18 cellular contexts compared by ENCODE assay signal in genomic region chr14:36979863-36980262, GRCh38.
DNase-seq lines count a peak whose midpoint lies in the region; ATAC-seq, FAIRE-seq and TF ChIP-seq lines count a peak whose summit lies in the region.
"Had no signal": no experiment of that assay in that cellular context is flagged by ENCODE, and none has a peak within 500 bp of the region (broad histone marks: within the 10 kb centered on the region; RNA-seq: fewer than 3 reads in every experiment).

No MANE protein-coding gene starts in this region.

- H2AK5ac ChIP-seq in IMR-90 (ENCODE audit: low read depth, low read length), result no peak overlapping the region

- no peak overlapping the region for H2BK120ac ChIP-seq in IMR-90 (ENCODE audit: low read depth, low read length)

- intact Hi-C loops in HepG2 (cut with micrococcal nuclease; ENCODE audit: unreplicated experiment) (no loop called here), right lobe of liver (cut with DNase I) (no loop called here), IMR-90 (cut with micrococcal nuclease) (no loop called here), cardiac septum (cut with DNase I) (no loop called here)

- H3K23ac ChIP-seq in IMR-90 (ENCODE audit: low read depth, low read length), result no peak overlapping the region

- H3K4me1 Mint-ChIP-seq in type B pancreatic cell (ENCODE audit: unreplicated experiment), result no peaks in the 10 kb centered on the region
- H3K4me1 Mint-ChIP-seq: CD4-positive, alpha-beta memory T cell had no signal

- H3K36me3 ChIP-seq in HepG2 (replicated peaks in 1 of 2; ENCODE audit: control insufficient read depth in 1 of 2, insufficient read depth in 2 of 2, low read length in 2 of 2) (no peaks in the 10 kb centered on the region), right lobe of liver (no peaks in the 10 kb centered on the region), IMR-90 (ENCODE audit: control insufficient read depth, insufficient read depth, low read length) (no peaks in the 10 kb centered on the region)
- H3K36me3 ChIP-seq: HAP-1 had no signal

- no peaks in the 10 kb centered on the region for H3K27me3 Mint-ChIP-seq in type B pancreatic cell
- H3K27me3 Mint-ChIP-seq: CD4-positive, alpha-beta memory T cell had no signal

- H3K79me2 ChIP-seq in HepG2 (ENCODE audit: insufficient read depth, low read length), result no peaks in the 10 kb centered on the region

- peaks cover 7% of the 10 kb centered on the region for H3K9me1 ChIP-seq in IMR-90 (ENCODE audit: insufficient read depth, low read length)

- no peak overlapping the region for H2BK5ac ChIP-seq in IMR-90 (ENCODE audit: low read depth, low read length, poor library complexity, severe bottlenecking)

- no peaks in the 10 kb centered on the region for H3K36me3 Mint-ChIP-seq in type B pancreatic cell
- H3K36me3 Mint-ChIP-seq: CD4-positive, alpha-beta memory T cell had no signal

- in situ Hi-C loops in HepG2 (cut with HindIII; ENCODE audit: extremely low pct_ligation_motif_present, low pct_unique_long_range_greater_than_20kb) (no loop called here), IMR-90 (cut with MboI; ENCODE audit: low sequenced_read_pairs) (no loop called here)

- no peaks in the 10 kb centered on the region for H3K9me3 Mint-ChIP-seq in type B pancreatic cell
- H3K9me3 Mint-ChIP-seq: HFFc6 had no signal

- H3K27me3 ChIP-seq in HepG2 (ENCODE audit: control insufficient read depth in 1 of 2, insufficient read depth in 2 of 2, low read length in 2 of 2) (no peaks in the 10 kb centered on the region), right lobe of liver (no peaks in the 10 kb centered on the region), IMR-90 (ENCODE audit: control insufficient read depth, insufficient read depth, low read length) (no peaks in the 10 kb centered on the region)

- H2AK9ac ChIP-seq in IMR-90 (replicated peaks; ENCODE audit: low read depth, low read length, poor library complexity), result no peak overlapping the region

- H3K14ac ChIP-seq in IMR-90 (replicated peaks; ENCODE audit: low read depth, low read length), result no peak overlapping the region

- TF ChIP-seq CTCF in HepG2 (CRISPR knock-in tag; IDR thresholded peaks at IDR 0.05) (no peak), right lobe of liver (IDR thresholded peaks at IDR 0.05) (no peak), IMR-90 (conservative IDR thresholded peaks at IDR 0.05; ENCODE audit: low read depth, low read length) (no peak), type B pancreatic cell (conservative IDR thresholded peaks at IDR 0.05) (no peak)

- no peak for TF ChIP-seq POLR2A in HepG2 (IDR thresholded peaks at IDR 0.05; ENCODE audit: insufficient read depth in 1 of 2, low read depth in 2 of 2, low read length in 2 of 2)
- TF ChIP-seq POLR2A in right lobe of liver (IDR thresholded peaks at IDR 0.05), result no peak
- TF ChIP-seq POLR2A in IMR-90 (IDR thresholded peaks at IDR 0.05; ENCODE audit: low read depth, low read length), result no peak

- peak overlapping the region; percentile 88; the same call in 1 of the 3 replicates for H2BK15ac ChIP-seq in IMR-90 (ENCODE audit: low read depth, low read length)

- H3K4me3 ChIP-seq in HepG2 (replicated peaks in 1 of 3; ENCODE audit: insufficient read depth in 1 of 3, low read depth in 2 of 3, low read length in 3 of 3), result no peak overlapping the region
- H3K4me3 ChIP-seq in right lobe of liver, result no peak overlapping the region
- no peak overlapping the region for H3K4me3 ChIP-seq in IMR-90 (ENCODE audit: insufficient read depth, low read depth, low read length)
- H3K4me3 ChIP-seq: HAP-1 had no signal

- TF ChIP-seq RAD21 in HepG2 (CRISPR knock-in tag; IDR thresholded peaks at IDR 0.05) (no peak), IMR-90 (IDR thresholded peaks at IDR 0.05; ENCODE audit: low read length) (no peak)

- H3K27ac ChIP-seq in HepG2 (ENCODE audit: extremely low read length, insufficient read depth, low read length), result peak overlapping the region; percentile 14
- no peak overlapping the region for H3K27ac ChIP-seq in right lobe of liver
- no peak overlapping the region for H3K27ac ChIP-seq in IMR-90 (ENCODE audit: insufficient read depth, low read length)

- H3K9me3 ChIP-seq in HepG2 (ENCODE audit: low read length), result no peaks in the 10 kb centered on the region
- H3K9me3 ChIP-seq in right lobe of liver, result no peaks in the 10 kb centered on the region
- H3K9me3 ChIP-seq in IMR-90 (ENCODE audit: control insufficient read depth, insufficient read depth, low read length), result no peaks in the 10 kb centered on the region
- H3K9me3 ChIP-seq: HAP-1 had no signal

- H3K4ac ChIP-seq in IMR-90 (ENCODE audit: low read depth, low read length), result no peak overlapping the region

- peak; percentile 70 for ATAC-seq in HepG2
- ATAC-seq in right lobe of liver, result no peak
- no peak for ATAC-seq in IMR-90 (ENCODE audit: low read depth)
- no peak for ATAC-seq in GM18873 (IDR thresholded peaks at IDR 0.05; ENCODE audit: low FRiP score, unreplicated experiment)

- no peak overlapping the region for H4K91ac ChIP-seq in IMR-90 (ENCODE audit: insufficient read depth, low read depth, low read length)

- no peak overlapping the region for H3K18ac ChIP-seq in IMR-90 (ENCODE audit: low read depth, low read length)

- WGBS in HepG2 (ENCODE audit: low lambda C conversion rate), result 0% methylated on average over 3 of the region's 3 CpGs
- WGBS in right lobe of liver (ENCODE audit: insufficient coverage, low coverage, low lambda C conversion rate, missing lambda C conversion rate), result 59% methylated on average over 3 of the region's 3 CpGs
- WGBS in IMR-90 (ENCODE audit: extremely low coverage in 2 of 2, insufficient read length in 1 of 2), 2 experiments, result no CpG with 5 or more reads among the region's 3 CpGs

- DNase-seq in HepG2 (ENCODE audit: low spot score) (no peak), right lobe of liver (no peak), IMR-90 (no peak), type B pancreatic cell (ENCODE audit: extremely low spot score, unreplicated experiment) (no peak), cardiac septum (ENCODE audit: low spot score) (no peak)
- DNase-seq: 8988T; C1 segment of cervical spinal cord; CD4-positive, alpha-beta memory T cell; DMS53; DMS79 treated with DMSO at 0.1 percent for 48 hours; GF-D8; GOT3; HFFc6 had no signal

- peak overlapping the region; percentile 2 for H3K27ac Mint-ChIP-seq in type B pancreatic cell
- H3K27ac Mint-ChIP-seq: CD4-positive, alpha-beta memory T cell; HFFc6 had no signal

- H3K9ac ChIP-seq in HepG2 (ENCODE audit: insufficient read depth, low read depth, low read length) (no peak overlapping the region), IMR-90 (ENCODE audit: low read depth, low read length) (no peak overlapping the region)

- BruUV-seq in HepG2 (replicated peaks; lab: Mats Ljungman, UMichigan) (no TSS peak), IMR-90 (replicated peaks; lab: Mats Ljungman, UMichigan) (no TSS peak)

- dilution Hi-C loops in IMR-90 (cut with HindIII; ENCODE audit: low sequenced_read_pairs, unreplicated experiment), result no loop called here

- no peak overlapping the region for H3K4me2 ChIP-seq in HepG2 (ENCODE audit: low read depth, low read length)
- H3K4me2 ChIP-seq in IMR-90 (ENCODE audit: low read depth, low read length), result no peak overlapping the region

- H4K5ac ChIP-seq in IMR-90 (ENCODE audit: low read depth, low read length), result no peak overlapping the region

- H3K56ac ChIP-seq in IMR-90 (ENCODE audit: extremely low read depth, insufficient read depth, low read length), result no peak overlapping the region

- H3K4me1 ChIP-seq in HepG2 (ENCODE audit: insufficient read depth, low read length) (peaks cover 31% of the 10 kb centered on the region), right lobe of liver (no peaks in the 10 kb centered on the region), IMR-90 (ENCODE audit: control insufficient read depth, insufficient read depth, low read length) (peaks cover 10% of the 10 kb centered on the region)
- H3K4me1 ChIP-seq: HAP-1 had no signal

- POLR2A ChIA-PET in HepG2 (lab: Yijun Ruan, JAX), result no interaction called here
- POLR2A ChIA-PET in IMR-90 (lab: Charles Lee; ENCODE audit: unreplicated experiment), result no interaction called here

- H3K4me3 Mint-ChIP-seq in type B pancreatic cell, result no peak overlapping the region
- H3K4me3 Mint-ChIP-seq: CD4-positive, alpha-beta memory T cell; HFFc6 had no signal

- no peaks in the 10 kb centered on the region; a peak in 1 of 4 replicates for H3K79me1 ChIP-seq in IMR-90 (ENCODE audit: low read depth in 1 of 2, low read length in 2 of 2)

- no peak overlapping the region for H2AFZ ChIP-seq in HepG2 (ENCODE audit: low read length)
- H2AFZ ChIP-seq in IMR-90 (replicated peaks; ENCODE audit: low read length, poor library complexity), result no peak overlapping the region

- no peak overlapping the region for H2BK20ac ChIP-seq in IMR-90 (ENCODE audit: low read depth, low read length)

- CTCF ChIA-PET in HepG2 (lab: Yijun Ruan, JAX; ENCODE audit: low intra/inter-chr PET ratio, low total read pairs) (no interaction called here), IMR-90 (lab: Yijun Ruan, JAX) (no interaction called here)

- TF ChIP-seq EP300 in HepG2 (IDR thresholded peaks at IDR 0.05; ENCODE audit: low read depth in 2 of 2, low read length in 2 of 2) (no peak), HepG2 (CRISPR knock-in tag; IDR thresholded peaks at IDR 0.05; ENCODE audit: borderline replicate concordance) (no peak)

- no peak overlapping the region for H4K8ac ChIP-seq in IMR-90 (ENCODE audit: low read depth in 2 of 2, low read length in 2 of 2)

- no peak for FAIRE-seq in HepG2 (lab: Jason Lieb, UNC)
- FAIRE-seq: GM12891, GM18507, H54 had no signal

- H4K20me1 ChIP-seq in HepG2 (ENCODE audit: insufficient read depth, low read length), result no peaks in the 10 kb centered on the region
- H4K20me1 ChIP-seq in IMR-90 (ENCODE audit: insufficient read depth, low read length), result no peaks in the 10 kb centered on the region

TF ChIP-seq in HepG2, 621 proteins besides CTCF, POLR2A, EP300 and RAD21 (continues in another document):
- TF ChIP-seq TOPORS (CRISPR knock-in tag; IDR thresholded peaks at IDR 0.05), result peak; percentile 14; the same call in 1 of the 2 replicates
- TF ChIP-seq RARG (CRISPR knock-in tag; IDR thresholded peaks at IDR 0.05; ENCODE audit: low read depth), result 0 out of 2 replicates have a peak, but pooled peaks have one; percentile 37
- TF ChIP-seq CENPT (CRISPR knock-in tag; IDR thresholded peaks at IDR 0.05; ENCODE audit: low read depth), result no peak
- TF ChIP-seq CREBL2 (CRISPR knock-in tag; IDR thresholded peaks at IDR 0.05; ENCODE audit: borderline replicate concordance), result no peak

TF ChIP-seq in IMR-90, 13 proteins besides CTCF, POLR2A, EP300 and RAD21:
- no peak for TF ChIP-seq RFX5 (IDR thresholded peaks at IDR 0.05; ENCODE audit: low read depth, low read length)
